1 cellular context compared by ENCODE assay signal in the genomic region with DNA sequence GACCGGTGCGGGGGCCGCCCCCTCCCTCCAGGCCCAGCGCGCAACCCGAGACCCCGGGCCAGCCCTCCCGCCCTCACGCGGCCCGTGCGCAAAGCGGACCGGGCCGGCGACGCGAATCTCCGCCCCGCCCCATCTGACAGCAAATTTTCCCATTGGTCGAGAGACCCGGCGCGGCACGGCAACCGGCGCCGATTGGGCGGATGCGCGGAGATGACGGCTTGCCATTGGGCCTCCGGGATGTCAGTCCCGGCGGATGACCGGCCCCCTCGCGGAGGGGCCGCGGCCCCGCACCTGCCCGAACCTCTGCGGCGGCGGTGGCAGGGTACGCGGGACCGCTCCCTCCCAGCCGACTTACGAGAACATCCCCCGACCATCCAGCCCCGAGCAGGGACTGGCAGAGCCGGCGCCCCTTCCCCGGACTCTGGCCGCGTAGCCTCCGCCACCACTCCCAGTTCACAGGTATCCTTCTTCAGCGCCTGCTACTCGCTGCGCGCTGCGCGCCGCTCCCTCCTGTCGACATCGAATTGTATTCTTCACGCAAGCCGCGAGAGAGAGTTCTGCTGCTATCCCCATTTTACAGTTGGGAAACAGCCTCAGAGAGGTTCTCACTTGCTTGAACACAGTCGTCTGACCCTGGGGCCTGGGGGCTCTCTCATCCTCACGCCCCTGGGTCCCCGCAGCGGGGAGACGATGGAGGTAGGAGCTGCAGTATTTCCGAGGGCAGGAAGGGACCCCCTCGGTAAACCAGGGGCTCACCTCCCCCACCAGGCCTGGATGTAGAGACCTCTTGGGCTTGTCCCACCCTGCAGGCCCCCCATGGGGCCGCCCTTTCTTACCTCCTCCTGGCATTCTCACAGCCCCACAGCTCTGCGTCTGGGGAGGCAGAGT.
TF ChIP-seq lines count a peak whose summit lies in the region.

A gene with protein sequence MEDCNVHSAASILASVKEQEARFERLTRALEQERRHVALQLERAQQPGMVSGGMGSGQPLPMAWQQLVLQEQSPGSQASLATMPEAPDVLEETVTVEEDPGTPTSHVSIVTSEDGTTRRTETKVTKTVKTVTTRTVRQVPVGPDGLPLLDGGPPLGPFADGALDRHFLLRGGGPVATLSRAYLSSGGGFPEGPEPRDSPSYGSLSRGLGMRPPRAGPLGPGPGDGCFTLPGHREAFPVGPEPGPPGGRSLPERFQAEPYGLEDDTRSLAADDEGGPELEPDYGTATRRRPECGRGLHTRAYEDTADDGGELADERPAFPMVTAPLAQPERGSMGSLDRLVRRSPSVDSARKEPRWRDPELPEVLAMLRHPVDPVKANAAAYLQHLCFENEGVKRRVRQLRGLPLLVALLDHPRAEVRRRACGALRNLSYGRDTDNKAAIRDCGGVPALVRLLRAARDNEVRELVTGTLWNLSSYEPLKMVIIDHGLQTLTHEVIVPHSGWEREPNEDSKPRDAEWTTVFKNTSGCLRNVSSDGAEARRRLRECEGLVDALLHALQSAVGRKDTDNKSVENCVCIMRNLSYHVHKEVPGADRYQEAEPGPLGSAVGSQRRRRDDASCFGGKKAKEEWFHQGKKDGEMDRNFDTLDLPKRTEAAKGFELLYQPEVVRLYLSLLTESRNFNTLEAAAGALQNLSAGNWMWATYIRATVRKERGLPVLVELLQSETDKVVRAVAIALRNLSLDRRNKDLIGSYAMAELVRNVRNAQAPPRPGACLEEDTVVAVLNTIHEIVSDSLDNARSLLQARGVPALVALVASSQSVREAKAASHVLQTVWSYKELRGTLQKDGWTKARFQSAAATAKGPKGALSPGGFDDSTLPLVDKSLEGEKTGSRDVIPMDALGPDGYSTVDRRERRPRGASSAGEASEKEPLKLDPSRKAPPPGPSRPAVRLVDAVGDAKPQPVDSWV (minus strand): TSS at position 90 of the 888 bp plus-strand sequence. CDS start 26,029 bp downstream, outside the sequence.

TF ChIP-seq in H1, 55 proteins besides CTCF, POLR2A, EP300 and RAD21 (continues in another document):
- TF ChIP-seq SP4 (IDR thresholded peaks at IDR 0.05; ENCODE audit: low read length) (0 out of 2 replicates have a peak, but pooled peaks have one; percentile 64), SIN3A (conservative IDR thresholded peaks at IDR 0.05 in 1 of 2, IDR thresholded peaks at IDR 0.05 in 1 of 2; ENCODE audit: low read depth in 1 of 2, low read length in 2 of 2) (no peak), TCF12 (IDR thresholded peaks at IDR 0.05; ENCODE audit: low read depth, low read length) (no peak), TEAD4 (IDR thresholded peaks at IDR 0.05; ENCODE audit: low read depth, low read length) (no peak), GTF2F1 (IDR thresholded peaks at IDR 0.05; ENCODE audit: borderline replicate concordance, low read depth, low read length) (no peak), ZNF274 (IDR thresholded peaks at IDR 0.05; ENCODE audit: borderline replicate concordance, extremely low read depth, low read length) (no peak), RFX5 (IDR thresholded peaks at IDR 0.05; ENCODE audit: borderline replicate concordance, low read depth, low read length) (no peak), SRF (IDR thresholded peaks at IDR 0.05; ENCODE audit: low read depth, low read length) (no peak), CBX8 (IDR thresholded peaks at IDR 0.05; ENCODE audit: borderline replicate concordance, low read depth, low read length) (no peak), BCL11A (IDR thresholded peaks at IDR 0.05; ENCODE audit: low read depth in 2 of 2, low read length in 2 of 2) (no peak), JUND (IDR thresholded peaks at IDR 0.05; ENCODE audit: low read length) (no peak), CHD2 (IDR thresholded peaks at IDR 0.05; ENCODE audit: low read length) (peak; percentile 93), KDM5A (IDR thresholded peaks at IDR 0.05; ENCODE audit: low read length) (no peak), MAFK (IDR thresholded peaks at IDR 0.05; ENCODE audit: low read depth, low read length) (no peak), CHD1 (IDR thresholded peaks at IDR 0.05; ENCODE audit: low read depth, low read length) (no peak), TAF7 (optimal IDR thresholded peaks at IDR 0.05; ENCODE audit: borderline replicate concordance, low read depth, low read length) (no peak), BRCA1 (IDR thresholded peaks at IDR 0.05; ENCODE audit: low read depth, low read length) (no peak), GABPA (IDR thresholded peaks at IDR 0.05; ENCODE audit: borderline replicate concordance, insufficient read depth, low read length) (no peak), SP1 (IDR thresholded peaks at IDR 0.05; ENCODE audit: low read depth, low read length) (peak; percentile 98), YY1 (IDR thresholded peaks at IDR 0.05; ENCODE audit: low read depth, low read length) (no peak), KDM1A (IDR thresholded peaks at IDR 0.05; ENCODE audit: borderline replicate concordance, low read length) (no peak), SUZ12 (IDR thresholded peaks at IDR 0.05; ENCODE audit: low read length) (peak; percentile 33; the same call in 1 of the 2 replicates), HDAC2 (IDR thresholded peaks at IDR 0.05; ENCODE audit: borderline replicate concordance in 1 of 2, low read depth in 2 of 2, low read length in 2 of 2) (no peak), KDM4A (IDR thresholded peaks at IDR 0.05; ENCODE audit: low read depth, low read length, severe bottlenecking) (peak; percentile 85), JUN (IDR thresholded peaks at IDR 0.05; ENCODE audit: low read depth, low read length) (no peak), SIX5 (IDR thresholded peaks at IDR 0.05; ENCODE audit: low read depth, low read length) (no peak), POLR2AphosphoS5 (IDR thresholded peaks at IDR 0.05; ENCODE audit: low read depth, low read length) (no peak), CEBPB (IDR thresholded peaks at IDR 0.05; ENCODE audit: low read depth, low read length) (no peak), ASH2L (IDR thresholded peaks at IDR 0.05; ENCODE audit: low read length) (no peak), CREB1 (IDR thresholded peaks at IDR 0.05) (peak; percentile 72), TBP (IDR thresholded peaks at IDR 0.05; ENCODE audit: low read depth, low read length) (0 out of 2 replicates have a peak, but pooled peaks have one; percentile 11), SIRT6 (IDR thresholded peaks at IDR 0.05; ENCODE audit: low read length) (no peak), RNF2 (IDR thresholded peaks at IDR 0.05; ENCODE audit: borderline replicate concordance, low read depth, low read length, missing control alignments, poor library complexity, severe bottlenecking) (no peak), NANOG (IDR thresholded peaks at IDR 0.05; ENCODE audit: insufficient read depth, low read depth, low read length, poor library complexity, severe bottlenecking) (no peak), POU5F1 (IDR thresholded peaks at IDR 0.05; ENCODE audit: low read depth, low read length) (no peak), EGR1 (IDR thresholded peaks at IDR 0.05; ENCODE audit: borderline replicate concordance, low read depth, low read length) (no peak), SP2 (IDR thresholded peaks at IDR 0.05; ENCODE audit: low read length) (peak; percentile 82), CTBP2 (IDR thresholded peaks at IDR 0.05; ENCODE audit: borderline replicate concordance, insufficient read depth, insufficient read length, low read length) (no peak), NRF1 (IDR thresholded peaks at IDR 0.05; ENCODE audit: low read depth, low read length) (no peak), FOSL1 (IDR thresholded peaks at IDR 0.05; ENCODE audit: insufficient read depth, low read depth, low read length) (no peak), SAP30 (IDR thresholded peaks at IDR 0.05; ENCODE audit: insufficient read depth, insufficient replicate concordance, low read length) (no peak), RXRA (IDR thresholded peaks at IDR 0.05; ENCODE audit: insufficient read depth, low read depth, low read length) (no peak)
- TF ChIP-seq, protein P1, sequence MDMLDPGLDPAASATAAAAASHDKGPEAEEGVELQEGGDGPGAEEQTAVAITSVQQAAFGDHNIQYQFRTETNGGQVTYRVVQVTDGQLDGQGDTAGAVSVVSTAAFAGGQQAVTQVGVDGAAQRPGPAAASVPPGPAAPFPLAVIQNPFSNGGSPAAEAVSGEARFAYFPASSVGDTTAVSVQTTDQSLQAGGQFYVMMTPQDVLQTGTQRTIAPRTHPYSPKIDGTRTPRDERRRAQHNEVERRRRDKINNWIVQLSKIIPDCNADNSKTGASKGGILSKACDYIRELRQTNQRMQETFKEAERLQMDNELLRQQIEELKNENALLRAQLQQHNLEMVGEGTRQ (IDR thresholded peaks at IDR 0.05; ENCODE audit: low read length): no peak
- TF ChIP-seq, protein P2, sequence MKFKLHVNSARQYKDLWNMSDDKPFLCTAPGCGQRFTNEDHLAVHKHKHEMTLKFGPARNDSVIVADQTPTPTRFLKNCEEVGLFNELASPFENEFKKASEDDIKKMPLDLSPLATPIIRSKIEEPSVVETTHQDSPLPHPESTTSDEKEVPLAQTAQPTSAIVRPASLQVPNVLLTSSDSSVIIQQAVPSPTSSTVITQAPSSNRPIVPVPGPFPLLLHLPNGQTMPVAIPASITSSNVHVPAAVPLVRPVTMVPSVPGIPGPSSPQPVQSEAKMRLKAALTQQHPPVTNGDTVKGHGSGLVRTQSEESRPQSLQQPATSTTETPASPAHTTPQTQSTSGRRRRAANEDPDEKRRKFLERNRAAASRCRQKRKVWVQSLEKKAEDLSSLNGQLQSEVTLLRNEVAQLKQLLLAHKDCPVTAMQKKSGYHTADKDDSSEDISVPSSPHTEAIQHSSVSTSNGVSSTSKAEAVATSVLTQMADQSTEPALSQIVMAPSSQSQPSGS (IDR thresholded peaks at IDR 0.05; ENCODE audit: low read length): no peak
- TF ChIP-seq, protein P3, sequence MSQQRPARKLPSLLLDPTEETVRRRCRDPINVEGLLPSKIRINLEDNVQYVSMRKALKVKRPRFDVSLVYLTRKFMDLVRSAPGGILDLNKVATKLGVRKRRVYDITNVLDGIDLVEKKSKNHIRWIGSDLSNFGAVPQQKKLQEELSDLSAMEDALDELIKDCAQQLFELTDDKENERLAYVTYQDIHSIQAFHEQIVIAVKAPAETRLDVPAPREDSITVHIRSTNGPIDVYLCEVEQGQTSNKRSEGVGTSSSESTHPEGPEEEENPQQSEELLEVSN (IDR thresholded peaks at IDR 0.05): peak; percentile 60; the same call in 1 of the 2 replicates
- TF ChIP-seq, protein P4, sequence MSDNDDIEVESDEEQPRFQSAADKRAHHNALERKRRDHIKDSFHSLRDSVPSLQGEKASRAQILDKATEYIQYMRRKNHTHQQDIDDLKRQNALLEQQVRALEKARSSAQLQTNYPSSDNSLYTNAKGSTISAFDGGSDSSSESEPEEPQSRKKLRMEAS (IDR thresholded peaks at IDR 0.05): peak; percentile 61; the same call in 1 of the 2 replicates
- TF ChIP-seq, protein P5, sequence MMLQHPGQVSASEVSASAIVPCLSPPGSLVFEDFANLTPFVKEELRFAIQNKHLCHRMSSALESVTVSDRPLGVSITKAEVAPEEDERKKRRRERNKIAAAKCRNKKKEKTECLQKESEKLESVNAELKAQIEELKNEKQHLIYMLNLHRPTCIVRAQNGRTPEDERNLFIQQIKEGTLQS (IDR thresholded peaks at IDR 0.05; ENCODE audit: insufficient read depth, low read depth, low read length): no peak
